Comparison of ENCODE assay signal across 8 cellular contexts in the genomic region with DNA sequence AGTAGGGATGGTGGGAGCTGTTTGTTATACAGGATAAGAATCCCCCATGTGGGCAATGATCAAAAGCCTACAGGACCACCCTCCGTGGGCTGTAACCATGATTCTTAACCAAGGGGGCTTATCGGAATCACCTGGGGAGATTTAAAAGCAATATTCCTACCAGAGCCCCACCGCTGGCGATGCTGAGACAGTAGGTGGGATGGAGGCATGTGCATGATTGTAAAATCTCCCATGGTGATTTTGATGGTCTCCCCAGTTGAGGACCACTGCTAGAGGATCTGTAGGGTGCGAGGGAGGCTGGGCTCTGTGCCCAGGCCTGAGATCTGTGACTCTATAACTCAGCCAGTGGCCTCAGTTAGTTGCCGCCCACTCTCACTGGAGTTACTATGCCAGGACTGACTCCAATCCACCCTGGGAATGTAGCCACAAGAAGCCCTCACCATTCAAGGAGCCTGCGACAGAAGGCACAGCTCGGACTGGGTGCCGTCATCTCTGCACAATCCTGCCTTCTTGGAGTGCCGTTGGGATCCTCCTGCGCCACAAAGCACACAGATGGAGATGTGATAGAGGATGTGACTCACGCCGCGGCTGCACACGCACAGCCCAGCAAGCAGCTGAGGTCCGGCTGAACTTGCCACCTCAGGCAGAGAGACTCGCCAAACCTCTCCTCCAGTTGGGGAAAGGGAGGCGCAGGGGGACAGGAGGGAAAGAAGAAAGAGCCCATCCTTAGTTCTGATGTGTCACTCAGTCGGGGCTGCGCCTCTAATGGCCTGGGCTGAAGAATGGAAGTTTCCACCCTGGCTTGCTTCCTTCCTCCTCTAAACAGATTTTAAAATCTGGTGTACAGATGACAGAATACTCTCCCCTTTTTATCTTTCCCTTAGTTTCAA. TPM values are rescaled to one million over a fixed set of nuclear protein-coding genes. Genes with fewer than 3 reads are reported as not detected.
DNase-seq lines count a peak whose midpoint lies in the region; ATAC-seq and TF ChIP-seq lines count a peak whose summit lies in the region.
"Had no signal": no experiment of that assay in that cellular context is flagged by ENCODE, and none has a peak within 500 bp of the region (broad histone marks: within the 10 kb centered on the region; RNA-seq: fewer than 3 reads in every experiment).

No MANE protein-coding gene starts in this region.

- H3K36me3 ChIP-seq in brain microvascular endothelial cell (replicated peaks) = no peaks in the 10 kb centered on the region
- no peaks in the 10 kb centered on the region for H3K36me3 ChIP-seq in thoracic aorta

- TF ChIP-seq CTCF in brain microvascular endothelial cell (IDR thresholded peaks at IDR 0.05; ENCODE audit: low read depth, low read length, missing control alignments) (no peak), thoracic aorta (IDR thresholded peaks at IDR 0.05) (no peak)

- DNase-seq in LoVo (ENCODE audit: low spot score) = peak; percentile 59
- DNase-seq in brain microvascular endothelial cell = peak; percentile 98
- peak; percentile 45 for DNase-seq in thoracic aorta (ENCODE audit: low spot score)
- DNase-seq in NCI-H526 treated with DMSO at 0.1 percent for 48 hours (lab: John Stamatoyannopoulos, UW) = no peak

- H3K4me3 ChIP-seq in brain microvascular endothelial cell (ENCODE audit: low read depth, low read length) = peak overlapping the region; percentile 13
- peak overlapping the region; percentile 41 for H3K4me3 ChIP-seq in thoracic aorta

- ATAC-seq in thoracic aorta (ENCODE audit: insufficient number of reproducible peaks, low FRiP score, low read depth) = peak; percentile 54
- no peak for ATAC-seq in HG03039 (IDR thresholded peaks at IDR 0.05; ENCODE audit: unreplicated experiment)
- no peak for ATAC-seq in GM18868 (IDR thresholded peaks at IDR 0.05; ENCODE audit: unreplicated experiment)

- in situ Hi-C loops in brain microvascular endothelial cell (cut with HindIII; ENCODE audit: low pct_ligation_motif_present, low sequenced_read_pairs) = no loop called here

- H3K27me3 ChIP-seq in brain microvascular endothelial cell (replicated peaks) (no peaks in the 10 kb centered on the region), layer of hippocampus (ENCODE audit: control insufficient read depth, insufficient read depth, low read length) (no peaks in the 10 kb centered on the region), thoracic aorta (replicated peaks; ENCODE audit: insufficient read depth) (no peaks in the 10 kb centered on the region)

- no peaks in the 10 kb centered on the region for H3K9me3 ChIP-seq in thoracic aorta

- H3K27ac ChIP-seq in brain microvascular endothelial cell = peak overlapping the region; percentile 96
- peak overlapping the region; percentile 58 for H3K27ac ChIP-seq in layer of hippocampus (ENCODE audit: low read depth, low read length)
- H3K27ac ChIP-seq in thoracic aorta = peak overlapping the region; percentile 60 to 83

- H3K4me1 ChIP-seq in thoracic aorta (ENCODE audit: control insufficient read depth in 1 of 2, low read depth in 2 of 2) = peaks cover 24 to 31% of the 10 kb centered on the region in 2 donors

RNA-seq across cellular contexts. Expression of a gene that starts 26.5 kb away (rescaled TPM):
- not detected for total RNA-seq in thoracic aorta
- total RNA-seq: T-helper 1 cell treated with Interleukin-12 subunit alpha and Interleukin-12 subunit beta and Interleukin-4 antibody, amounts not matched to agents 30 ng/mL and 1 ng/mL, for 36 hours had no signal

RNA-seq across cellular contexts. Expression of a gene that starts 46.4 kb away (rescaled TPM):
- total RNA-seq in thoracic aorta = 10 to 100 TPM in 1 of 2 donors, 1 to 10 TPM in 1; 7.9 to 17.9 TPM
